9 cellular contexts compared by ENCODE assay signal in the genomic region with DNA sequence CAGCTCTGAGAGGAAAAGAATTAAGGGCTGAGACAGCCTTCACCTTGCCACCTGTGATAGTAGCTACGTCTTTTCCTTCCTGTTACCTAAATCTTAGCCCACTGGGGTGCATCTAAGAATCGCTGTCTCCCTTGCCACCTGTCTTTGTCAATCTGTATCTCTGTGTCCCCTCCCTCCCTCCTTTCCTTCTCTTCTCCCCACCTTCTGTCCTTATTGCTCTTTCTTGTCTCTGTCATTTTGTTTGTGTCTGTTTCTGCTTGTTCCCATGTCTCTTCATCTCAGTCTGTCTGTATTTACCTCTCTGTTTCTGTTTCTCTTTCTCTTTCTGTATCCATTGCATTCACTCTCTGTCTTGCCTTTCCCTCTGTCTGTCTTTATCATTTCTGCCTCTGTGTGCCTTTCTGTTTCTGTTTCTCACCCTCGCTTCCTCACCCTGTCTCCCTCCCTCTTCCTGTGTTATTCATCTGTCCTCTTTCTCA. TPM values are rescaled to one million over a fixed set of nuclear protein-coding genes. Genes with fewer than 3 reads are reported as not detected.
DNase-seq lines count a peak whose midpoint lies in the region; ATAC-seq lines count a peak whose summit lies in the region.
"Had no signal": no experiment of that assay in that cellular context is flagged by ENCODE, and none has a peak within 500 bp of the region (broad histone marks: within the 10 kb centered on the region; RNA-seq: fewer than 3 reads in every experiment).

No MANE protein-coding gene starts in this region.

- H3K27me3 Mint-ChIP-seq in activated CD4-positive, alpha-beta memory T cell treated with anti-CD3 and anti-CD28 coated beads, Interleukin-2, amount 10 ng/mL, durations not matched to agents 7 days and 5 days = no peaks in the 10 kb centered on the region

- peaks cover 13 to 49% (median 29%) of the 10 kb centered on the region in 10 experiments for H3K4me1 ChIP-seq in BLaER1 treated with 17β-estradiol and CSF1 and Interleukin-3, amounts not matched to agents 10 nM and 100 nM

- H3K27me3 ChIP-seq in BLaER1 treated with 17β-estradiol and CSF1 and Interleukin-3, amounts not matched to agents 10 nM and 100 nM = no peaks in the 10 kb centered on the region

- CTCF ChIA-PET in activated CD4-positive, alpha-beta memory T cell treated with anti-CD3 and anti-CD28 coated beads, Interleukin-2, amount 10 ng/mL, durations not matched to agents 7 days and 5 days (lab: Charles Lee) = interaction anchor here (1.1 to 4.4 kb wide), 3 partner anchors 14 to 25 kb away, joined by 3 to 34 read pairs (median 3); no protein-coding TSS in a partner anchor

- ATAC-seq in GM19035 (IDR thresholded peaks at IDR 0.05; ENCODE audit: unreplicated experiment) = peak; percentile 87
- ATAC-seq in HG02970 (IDR thresholded peaks at IDR 0.05; ENCODE audit: low FRiP score, unreplicated experiment) = peak; percentile 86

- DNase-seq in activated CD4-positive, alpha-beta memory T cell treated with anti-CD3 and anti-CD28 coated beads, Interleukin-2, amount 10 ng/mL, durations not matched to agents 7 days and 5 days = no peak
- DNase-seq in ecto neural progenitor cell (ENCODE audit: low spot score) (no peak), NCI-H1417 (lab: John Stamatoyannopoulos, UW) (no peak), DMS153 treated with DMSO at 0.1 percent for 48 hours (lab: John Stamatoyannopoulos, UW; ENCODE audit: unreplicated experiment) (no peak)
- DNase-seq in stimulated activated CD4-positive, alpha-beta T cell treated with anti-CD3 and anti-CD28 coated beads, Interleukin-4, amount 100 ng/mL, for 1 hour = no peak

- H3K9me3 ChIP-seq in BLaER1 treated with 17β-estradiol and CSF1 and Interleukin-3, amounts not matched to agents 10 nM and 100 nM (replicated peaks in 1 of 11) = peaks cover 0 to 30% (median 24%) of the 10 kb centered on the region in 11 experiments; a peak in 18 of 22 replicates

- POLR2A ChIA-PET in activated CD4-positive, alpha-beta memory T cell treated with anti-CD3 and anti-CD28 coated beads, Interleukin-2, amount 10 ng/mL, durations not matched to agents 7 days and 5 days (lab: Charles Lee) = interaction anchor here (1.2 kb wide), 1 partner anchor 13 kb away, joined by 3 read pairs; no protein-coding TSS in a partner anchor

- H3K9ac ChIP-seq in BLaER1 treated with 17β-estradiol and CSF1 and Interleukin-3, amounts not matched to agents 10 nM and 100 nM = no peak overlapping the region

- H3K36me3 ChIP-seq in BLaER1 treated with 17β-estradiol and CSF1 and Interleukin-3, amounts not matched to agents 10 nM and 100 nM = no peaks in the 10 kb centered on the region

- peaks cover 4% of the 10 kb centered on the region for H3K9me3 Mint-ChIP-seq in activated CD4-positive, alpha-beta memory T cell treated with anti-CD3 and anti-CD28 coated beads, Interleukin-2, amount 10 ng/mL, durations not matched to agents 7 days and 5 days

- peaks cover 17% of the 10 kb centered on the region for H3K4me1 Mint-ChIP-seq in activated CD4-positive, alpha-beta memory T cell treated with anti-CD3 and anti-CD28 coated beads, Interleukin-2, amount 10 ng/mL, durations not matched to agents 7 days and 5 days

- H3K36me3 Mint-ChIP-seq in activated CD4-positive, alpha-beta memory T cell treated with anti-CD3 and anti-CD28 coated beads, Interleukin-2, amount 10 ng/mL, durations not matched to agents 7 days and 5 days (ENCODE audit: low read depth) = peaks cover 3% of the 10 kb centered on the region

- peak overlapping the region; percentile 82 for H3K27ac Mint-ChIP-seq in activated CD4-positive, alpha-beta memory T cell treated with anti-CD3 and anti-CD28 coated beads, Interleukin-2, amount 10 ng/mL, durations not matched to agents 7 days and 5 days

- peak overlapping the region in 10 of 11 experiments; percentile 8 to 59 (median 34); a peak in 17 of 22 replicates for H3K4me2 ChIP-seq in BLaER1 treated with 17β-estradiol and CSF1 and Interleukin-3, amounts not matched to agents 10 nM and 100 nM

- peak overlapping the region in 4 of 11 experiments; percentile 4 to 34 (median 22); a peak in 3 of 22 replicates for H3K27ac ChIP-seq in BLaER1 treated with 17β-estradiol and CSF1 and Interleukin-3, amounts not matched to agents 10 nM and 100 nM

- no peaks in the 10 kb centered on the region for H4K20me1 ChIP-seq in BLaER1 treated with 17β-estradiol and CSF1 and Interleukin-3, amounts not matched to agents 10 nM and 100 nM

- peak overlapping the region; percentile 75 for H3K4me3 Mint-ChIP-seq in activated CD4-positive, alpha-beta memory T cell treated with anti-CD3 and anti-CD28 coated beads, Interleukin-2, amount 10 ng/mL, durations not matched to agents 7 days and 5 days

- H3K4me3 ChIP-seq in BLaER1 treated with 17β-estradiol and CSF1 and Interleukin-3, amounts not matched to agents 10 nM and 100 nM = 0 out of 20 replicates have a peak overlapping the region, but pooled peaks of 1 of the 10 experiments have one; percentile 6

RNA-seq across cellular contexts. Expression of gene SLC22A15, which starts 30.2 kb away (rescaled TPM):
- total RNA-seq in activated CD4-positive, alpha-beta memory T cell treated with anti-CD3 and anti-CD28 coated beads, Interleukin-2, amount 10 ng/mL, durations not matched to agents 7 days and 5 days = 1 to 10 TPM; 1.2 to 1.3 TPM
- total RNA-seq: pulmonary artery endothelial cell had no signal
